8 cellular contexts compared by ENCODE assay signal in the genomic region with DNA sequence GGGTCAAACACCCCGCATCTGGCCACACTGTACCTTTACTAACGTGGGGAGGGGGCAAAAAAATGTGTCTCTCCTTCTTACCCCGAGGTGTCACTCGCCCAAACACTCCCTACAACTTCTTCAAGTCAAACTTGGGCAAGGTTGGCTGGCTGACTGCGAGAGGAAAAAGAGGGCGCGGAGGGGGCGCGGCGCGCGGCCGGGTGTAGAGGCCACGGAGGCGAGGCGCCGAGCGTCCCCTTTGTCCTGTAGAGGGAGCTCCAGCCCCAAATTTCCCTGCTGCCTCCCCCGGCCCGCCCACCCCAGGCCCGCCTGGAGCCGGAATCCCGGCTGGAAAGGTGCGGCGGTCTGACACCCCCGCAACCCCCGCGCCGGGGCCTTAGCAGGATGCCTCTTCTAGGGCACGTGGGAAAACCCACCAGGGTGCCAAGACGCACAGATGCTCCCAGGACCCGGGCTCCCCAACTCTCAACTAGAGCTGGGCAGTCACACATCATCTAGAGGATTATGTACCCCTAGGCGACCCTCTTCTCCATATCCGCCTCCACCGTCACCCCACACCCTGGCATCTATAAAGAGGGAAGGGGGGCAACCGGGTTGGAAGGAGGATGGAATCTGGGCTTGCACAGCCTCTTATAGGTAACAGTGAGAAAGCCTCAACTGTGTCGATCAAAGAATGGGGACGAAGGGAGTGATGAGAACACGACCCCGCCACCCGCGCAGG. TPM values are rescaled to one million over a fixed set of nuclear protein-coding genes. Genes with fewer than 3 reads are reported as not detected.
DNase-seq lines count a peak whose midpoint lies in the region; ATAC-seq and TF ChIP-seq lines count a peak whose summit lies in the region.

No MANE protein-coding gene starts in this region.

- no peak for TF ChIP-seq EP300 in tibial nerve (IDR thresholded peaks at IDR 0.05)

- TF ChIP-seq CTCF in ascending aorta (IDR thresholded peaks at IDR 0.05) (peak in 2 of 3 experiments; percentile 47 to 71), tibial nerve (IDR thresholded peaks at IDR 0.05) (peak in 4 of 5 experiments; percentile 3 to 35 (median 30))

- H3K27me3 ChIP-seq in ascending aorta = peaks cover 18% of the 10 kb centered on the region
- peaks cover 3 to 64% of the 10 kb centered on the region in 2 donors for H3K27me3 ChIP-seq in tibial nerve
- no peaks in the 10 kb centered on the region for H3K27me3 ChIP-seq in Karpas-422 (ENCODE audit: low read length)

- peaks cover 2% of the 10 kb centered on the region for H3K36me3 Mint-ChIP-seq in activated naive CD8-positive, alpha-beta T cell treated with anti-CD3 and anti-CD28 coated beads, Interleukin-2, amount 10 ng/mL, durations not matched to agents 7 days and 5 days
- H3K36me3 Mint-ChIP-seq in activated naive CD8-positive, alpha-beta T cell treated with anti-CD3 and anti-CD28 coated beads for 36 hours = no peaks in the 10 kb centered on the region

- WGBS in tibial nerve, 2 donors = 4 to 9% methylated on average over 36 to 42 of the region's 42 CpGs

- peaks cover 19% of the 10 kb centered on the region for H3K4me1 Mint-ChIP-seq in activated naive CD8-positive, alpha-beta T cell treated with anti-CD3 and anti-CD28 coated beads, Interleukin-2, amount 10 ng/mL, durations not matched to agents 7 days and 5 days
- peaks cover 22% of the 10 kb centered on the region for H3K4me1 Mint-ChIP-seq in activated naive CD8-positive, alpha-beta T cell treated with anti-CD3 and anti-CD28 coated beads for 36 hours

- no peaks in the 10 kb centered on the region for H3K9me3 ChIP-seq in ascending aorta
- H3K9me3 ChIP-seq in tibial nerve = no peaks in the 10 kb centered on the region
- no peaks in the 10 kb centered on the region for H3K9me3 ChIP-seq in Karpas-422 (ENCODE audit: low read length)

- H3K36me3 ChIP-seq in ascending aorta = no peaks in the 10 kb centered on the region
- H3K36me3 ChIP-seq in tibial nerve = no peaks in the 10 kb centered on the region
- no peaks in the 10 kb centered on the region for H3K36me3 ChIP-seq in Karpas-422 (ENCODE audit: insufficient read depth, low read length)

- H3K9ac ChIP-seq in Karpas-422 (ENCODE audit: low read length) = no peak overlapping the region

- intact Hi-C loops in ascending aorta (cut with DNase I) = loop anchor here (10.0 kb wide), 2 partner anchors 508 to 578 kb away; a partner anchor contains a TSS

- no peak overlapping the region for H3K4me3 Mint-ChIP-seq in activated naive CD8-positive, alpha-beta T cell treated with anti-CD3 and anti-CD28 coated beads, Interleukin-2, amount 10 ng/mL, durations not matched to agents 7 days and 5 days
- no peak overlapping the region for H3K4me3 Mint-ChIP-seq in activated naive CD8-positive, alpha-beta T cell treated with anti-CD3 and anti-CD28 coated beads for 36 hours

- ATAC-seq in activated naive CD8-positive, alpha-beta T cell treated with anti-CD3 and anti-CD28 coated beads, Interleukin-2, amount 10 ng/mL, durations not matched to agents 7 days and 5 days (ENCODE audit: low read depth) = peak; percentile 35
- ATAC-seq in GM18907 (IDR thresholded peaks at IDR 0.05; ENCODE audit: unreplicated experiment) = no peak

- H3K4me1 ChIP-seq in ascending aorta = peaks cover 16 to 24% of the 10 kb centered on the region in 2 donors
- peaks cover 0 to 58% (median 8%) of the 10 kb centered on the region in 4 donors for H3K4me1 ChIP-seq in tibial nerve
- H3K4me1 ChIP-seq in Karpas-422 (ENCODE audit: low read length) = no peaks in the 10 kb centered on the region

- no peaks in the 10 kb centered on the region for H3K9me3 Mint-ChIP-seq in activated naive CD8-positive, alpha-beta T cell treated with anti-CD3 and anti-CD28 coated beads, Interleukin-2, amount 10 ng/mL, durations not matched to agents 7 days and 5 days
- no peaks in the 10 kb centered on the region for H3K9me3 Mint-ChIP-seq in activated naive CD8-positive, alpha-beta T cell treated with anti-CD3 and anti-CD28 coated beads for 36 hours

- H3K79me2 ChIP-seq in Karpas-422 (ENCODE audit: low read length) = no peaks in the 10 kb centered on the region

- H3K4me3 ChIP-seq in ascending aorta (peak overlapping the region; percentile 5 to 26), tibial nerve (peak overlapping the region in 1 of 4 donors; percentile 4), Karpas-422 (ENCODE audit: low read length) (no peak overlapping the region)

- H3K4me2 ChIP-seq in Karpas-422 (ENCODE audit: low read depth, low read length, poor library complexity, severe bottlenecking) = no peak overlapping the region

- TF ChIP-seq POLR2A in tibial nerve (IDR thresholded peaks at IDR 0.05) = no peak

- H2AFZ ChIP-seq in Karpas-422 (ENCODE audit: low read length) = no peak overlapping the region

- H4K20me1 ChIP-seq in Karpas-422 (ENCODE audit: insufficient read depth, low read depth, low read length) = no peaks in the 10 kb centered on the region

- no peaks in the 10 kb centered on the region for H3K9me2 ChIP-seq in Karpas-422 (replicated peaks; ENCODE audit: insufficient read depth, low read length)

- POLR2A ChIA-PET in activated naive CD8-positive, alpha-beta T cell treated with anti-CD3 and anti-CD28 coated beads, Interleukin-2, amount 10 ng/mL, durations not matched to agents 7 days and 5 days (lab: Charles Lee) = no interaction called here

- peak; percentile 44 for DNase-seq in activated naive CD8-positive, alpha-beta T cell treated with anti-CD3 and anti-CD28 coated beads, Interleukin-2, amount 10 ng/mL, durations not matched to agents 7 days and 5 days
- DNase-seq in activated naive CD8-positive, alpha-beta T cell treated with anti-CD3 and anti-CD28 coated beads for 36 hours = no peak
- DNase-seq in ascending aorta (ENCODE audit: low spot score in 2 of 2) = peak in 1 of 2 donors; percentile 66
- DNase-seq in iPS-NIHi7 (ENCODE audit: extremely low spot score) = peak; percentile 82
- no peak for DNase-seq in tibial nerve (ENCODE audit: low spot score in 2 of 2)
- DNase-seq in Karpas-422 = no peak
- no peak for DNase-seq in SW480 (ENCODE audit: low spot score)

- no peak overlapping the region for H3K27ac Mint-ChIP-seq in activated naive CD8-positive, alpha-beta T cell treated with anti-CD3 and anti-CD28 coated beads, Interleukin-2, amount 10 ng/mL, durations not matched to agents 7 days and 5 days
- no peak overlapping the region for H3K27ac Mint-ChIP-seq in activated naive CD8-positive, alpha-beta T cell treated with anti-CD3 and anti-CD28 coated beads for 36 hours

- peaks cover 59% of the 10 kb centered on the region for H3K27me3 Mint-ChIP-seq in activated naive CD8-positive, alpha-beta T cell treated with anti-CD3 and anti-CD28 coated beads, Interleukin-2, amount 10 ng/mL, durations not matched to agents 7 days and 5 days
- peaks cover 72% of the 10 kb centered on the region for H3K27me3 Mint-ChIP-seq in activated naive CD8-positive, alpha-beta T cell treated with anti-CD3 and anti-CD28 coated beads for 36 hours

- no peak overlapping the region for H3K27ac ChIP-seq in ascending aorta
- H3K27ac ChIP-seq in tibial nerve = no peak overlapping the region
- H3K27ac ChIP-seq in Karpas-422 (ENCODE audit: low read length) = no peak overlapping the region

RNA-seq across cellular contexts. Expression of a gene that starts 4.2 kb away (rescaled TPM):
- total RNA-seq in activated naive CD8-positive, alpha-beta T cell treated with anti-CD3 and anti-CD28 coated beads, Interleukin-2, amount 10 ng/mL, durations not matched to agents 7 days and 5 days = not detected
- total RNA-seq in activated naive CD8-positive, alpha-beta T cell treated with anti-CD3 and anti-CD28 coated beads for 36 hours = not detected
- total RNA-seq in ascending aorta = 0.11 TPM
- 10 to 100 TPM in 1 of 4 donors, 1 to 10 TPM in 3; 1.3 to 10.5 (median 2.0) TPM for total RNA-seq in tibial nerve
- not detected in 2 replicates for total RNA-seq in Karpas-422 (2014; rRNA removed; shearing (Covaris generic); ENCODE audit: low replicate concordance)

Comparison
In these comparisons a context has a peak if more than half of its experiments do, and no peak if none do; other contexts are left out.
1. DNase-seq: peak in activated naive CD8-positive, alpha-beta T cell treated with anti-CD3 and anti-CD28 coated beads, Interleukin-2, amount 10 ng/mL, durations not matched to agents 7 days and 5 days (single experiment) and iPS-NIHi7 (single experiment); none in activated naive CD8-positive, alpha-beta T cell treated with anti-CD3 and anti-CD28 coated beads for 36 hours (single experiment), tibial nerve (0 of 2), Karpas-422 (single experiment) and SW480 (single experiment).